26 cellular contexts compared by ENCODE assay signal in genomic region chr18:3115430-3116025, GRCh38.
DNase-seq lines count a peak whose midpoint lies in the region; ATAC-seq, FAIRE-seq and TF ChIP-seq lines count a peak whose summit lies in the region.
"Had no signal": no experiment of that assay in that cellular context is flagged by ENCODE, and none has a peak within 500 bp of the region (broad histone marks: within the 10 kb centered on the region; RNA-seq: fewer than 3 reads in every experiment).

No MANE protein-coding gene starts in this region.

- H3K4me3 ChIP-seq in pancreas: no peak overlapping the region
- H3K4me3 ChIP-seq: heart right ventricle, SJCRH30 had no signal

- TF ChIP-seq CTCF in nephron progenitor cell (IDR thresholded peaks at IDR 0.05): no peak
- TF ChIP-seq CTCF in pancreas (IDR thresholded peaks at IDR 0.05): no peak
- no peak for TF ChIP-seq CTCF in progenitor cell of endocrine pancreas (IDR thresholded peaks at IDR 0.05; ENCODE audit: unreplicated experiment)

- intact Hi-C loops in pancreas (cut with DNase I): no loop called here

- no peaks in the 10 kb centered on the region for H3K36me3 ChIP-seq in pancreas
- H3K36me3 ChIP-seq: SJCRH30 had no signal

- no peak for TF ChIP-seq POLR2A in H54 (IDR thresholded peaks at IDR 0.05; ENCODE audit: low read depth, low read length)

- peaks cover 27 to 39% (median 38%) of the 10 kb centered on the region in 3 donors for H3K4me1 ChIP-seq in pancreas

- ATAC-seq in esophagus mucosa (peak; percentile 82), pancreas (no peak)
- ATAC-seq: activated CD4-positive, CD25-positive, alpha-beta regulatory T cell treated with anti-CD3 and anti-CD28 coated beads, Interleukin-2, amount 50 U/mL, for 24 hours; activated CD8-positive, alpha-beta T cell treated with anti-CD3 and anti-CD28 coated beads for 36 hours; activated naive CD8-positive, alpha-beta T cell treated with anti-CD3 and anti-CD28 coated beads, Interleukin-2, amount 50 U/mL, for 24 hours; heart right ventricle; left ventricle myocardium superior had no signal

- H3K4me1 Mint-ChIP-seq in nephron progenitor cell: peaks cover 50% of the 10 kb centered on the region
- peaks cover 9% of the 10 kb centered on the region for H3K4me1 Mint-ChIP-seq in progenitor cell of endocrine pancreas (ENCODE audit: low read depth)
- H3K4me1 Mint-ChIP-seq: activated naive CD8-positive, alpha-beta T cell treated with anti-CD3 and anti-CD28 coated beads, Interleukin-2, amount 50 U/mL, for 24 hours; CD4-positive, CD25-positive, alpha-beta regulatory T cell; nephron had no signal

- H3K36me3 Mint-ChIP-seq in nephron progenitor cell (ENCODE audit: low read depth): no peaks in the 10 kb centered on the region
- no peaks in the 10 kb centered on the region for H3K36me3 Mint-ChIP-seq in progenitor cell of endocrine pancreas (ENCODE audit: insufficient read depth)
- H3K36me3 Mint-ChIP-seq: type B pancreatic cell had no signal

- WGBS in pancreas, 2 donors: 87 to 92% methylated on average over 7 of the region's 7 CpGs

- no peaks in the 10 kb centered on the region for H3K27me3 ChIP-seq in pancreas
- H3K27me3 ChIP-seq: heart right ventricle, SJCRH30 had no signal

- no peaks in the 10 kb centered on the region for H3K9me3 ChIP-seq in pancreas
- H3K9me3 ChIP-seq: heart right ventricle, SJCRH30 had no signal

- DNase-seq in GF-D8 (lab: John Stamatoyannopoulos, UW) (peak; percentile 98), NCI-H510A treated with DMSO at 0.1 percent for 48 hours (lab: John Stamatoyannopoulos, UW) (peak; percentile 12), nephron progenitor cell (no peak), pancreas (no peak), nucleus accumbens (lab: John Stamatoyannopoulos, UW) (no peak), H54 (ENCODE audit: insufficient read length, low spot score) (no peak), progenitor cell of endocrine pancreas (ENCODE audit: low spot score, unreplicated experiment) (no peak)
- DNase-seq: activated CD8-positive, alpha-beta T cell treated with anti-CD3 and anti-CD28 coated beads for 36 hours; activated effector memory CD4-positive, alpha-beta T cell treated with anti-CD3 and anti-CD28 coated beads, Interleukin-2, amount 50 U/mL, for 16 hours; activated naive CD8-positive, alpha-beta T cell treated with anti-CD3 and anti-CD28 coated beads, Interleukin-2, amount 50 U/mL, for 24 hours; activated T-cell treated with anti-CD3 and anti-CD28 coated beads for 4 hours; CD4-positive, CD25-positive, alpha-beta regulatory T cell; heart right ventricle; left ventricle myocardium superior; NCI-H1092; NCI-H2029; SJCRH30; T-helper 1 cell had no signal

- peak overlapping the region; percentile 1 for H3K4me3 Mint-ChIP-seq in nephron progenitor cell
- no peak overlapping the region for H3K4me3 Mint-ChIP-seq in progenitor cell of endocrine pancreas (ENCODE audit: low read depth)
- H3K4me3 Mint-ChIP-seq: activated CD8-positive, alpha-beta T cell treated with anti-CD3 and anti-CD28 coated beads for 36 hours; activated naive CD8-positive, alpha-beta T cell treated with anti-CD3 and anti-CD28 coated beads, Interleukin-2, amount 50 U/mL, for 24 hours; CD4-positive, CD25-positive, alpha-beta regulatory T cell; nephron; type B pancreatic cell had no signal

- H3K9me3 Mint-ChIP-seq in nephron progenitor cell: no peaks in the 10 kb centered on the region
- no peaks in the 10 kb centered on the region for H3K9me3 Mint-ChIP-seq in progenitor cell of endocrine pancreas (ENCODE audit: low read depth)
- H3K9me3 Mint-ChIP-seq: activated CD8-positive, alpha-beta T cell treated with anti-CD3 and anti-CD28 coated beads for 36 hours; activated naive CD8-positive, alpha-beta T cell treated with anti-CD3 and anti-CD28 coated beads, Interleukin-2, amount 50 U/mL, for 24 hours; nephron; type B pancreatic cell had no signal

- FAIRE-seq in pancreas (lab: Jason Lieb, UNC) (no peak), H54 (lab: Jason Lieb, UNC) (no peak)
- FAIRE-seq: GM18507, HTR-8/SVneo, TTC549 had no signal

- H3K27ac Mint-ChIP-seq in nephron progenitor cell (peak overlapping the region; percentile 96), progenitor cell of endocrine pancreas (no peak overlapping the region)
- H3K27ac Mint-ChIP-seq: activated CD8-positive, alpha-beta T cell treated with anti-CD3 and anti-CD28 coated beads for 36 hours; activated naive CD8-positive, alpha-beta T cell treated with anti-CD3 and anti-CD28 coated beads, Interleukin-2, amount 50 U/mL, for 24 hours; CD4-positive, CD25-positive, alpha-beta regulatory T cell; nephron; type B pancreatic cell had no signal

- H3K27me3 Mint-ChIP-seq in nephron progenitor cell (ENCODE audit: low read depth, poor library complexity): peaks cover 4% of the 10 kb centered on the region
- H3K27me3 Mint-ChIP-seq in progenitor cell of endocrine pancreas: peaks cover 2% of the 10 kb centered on the region
- H3K27me3 Mint-ChIP-seq: activated CD8-positive, alpha-beta T cell treated with anti-CD3 and anti-CD28 coated beads for 36 hours; activated naive CD8-positive, alpha-beta T cell treated with anti-CD3 and anti-CD28 coated beads, Interleukin-2, amount 50 U/mL, for 24 hours; type B pancreatic cell had no signal

- H3K27ac ChIP-seq in pancreas: no peak overlapping the region
- H3K27ac ChIP-seq: heart right ventricle, KMS-11, SJCRH30 had no signal

Comparison
In these comparisons a context has a peak if more than half of its experiments do, and no peak if none do; other contexts are left out.
1. DNase-seq: peak in GF-D8 (single experiment) and NCI-H510A treated with DMSO at 0.1 percent for 48 hours (single experiment); none in nephron progenitor cell (single experiment), pancreas (0 of 6), nucleus accumbens (0 of 56), H54 (single experiment) and progenitor cell of endocrine pancreas (single experiment).